In the genomic region with DNA sequence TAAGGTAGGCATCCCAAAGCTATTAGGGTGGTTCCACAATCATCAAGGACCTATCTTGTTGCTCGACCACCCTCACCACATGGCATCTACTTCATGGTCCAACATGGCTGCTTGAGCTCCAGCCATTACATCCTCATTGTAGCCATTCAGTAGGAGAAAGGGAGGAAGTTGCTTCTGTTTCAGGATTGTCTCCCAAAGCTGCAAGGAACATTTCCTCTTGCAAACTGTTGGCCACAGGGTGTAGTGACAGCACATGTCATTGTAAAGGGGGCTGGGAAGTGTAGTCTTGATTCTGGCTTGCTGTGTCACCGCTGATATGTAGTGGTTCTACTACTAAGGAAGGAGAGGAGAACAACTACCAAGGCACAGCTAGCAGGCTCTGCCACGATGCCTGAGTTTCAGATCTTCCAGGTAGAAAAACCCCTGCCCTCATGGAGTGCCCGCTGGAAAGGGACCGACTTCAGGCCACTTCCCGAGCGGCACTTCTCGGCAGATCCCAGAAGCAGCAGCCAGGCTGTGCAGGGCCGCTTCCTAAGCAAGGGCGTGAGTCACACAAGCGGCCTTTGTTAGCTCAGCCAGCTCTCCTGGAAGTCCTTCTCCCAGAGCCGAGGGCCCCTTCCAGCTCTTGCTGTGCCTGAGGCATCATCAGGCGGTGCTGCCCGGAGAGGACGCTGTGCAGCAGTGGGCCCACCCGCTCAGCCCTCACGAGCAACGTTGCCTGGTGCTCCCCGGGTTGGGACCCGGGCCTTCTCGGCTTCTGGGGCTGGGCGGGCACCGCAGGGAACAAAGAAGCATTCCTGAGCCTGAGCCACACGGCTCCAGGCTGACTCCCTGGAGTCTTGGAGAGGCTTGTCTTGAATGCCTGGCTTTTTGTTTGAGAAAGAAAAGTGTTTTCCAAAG, we compare ENCODE assay signal across 1 cellular context.
A peak's percentile ranks its signal among the peaks of the same experiment; 100 is the strongest.
TF ChIP-seq lines count a peak whose summit lies in the region.

No MANE protein-coding gene starts in this region.

TF ChIP-seq in HepG2, 621 proteins besides CTCF, POLR2A, EP300 and RAD21 (continued from another document and continues in another):
- TF ChIP-seq, protein P1, sequence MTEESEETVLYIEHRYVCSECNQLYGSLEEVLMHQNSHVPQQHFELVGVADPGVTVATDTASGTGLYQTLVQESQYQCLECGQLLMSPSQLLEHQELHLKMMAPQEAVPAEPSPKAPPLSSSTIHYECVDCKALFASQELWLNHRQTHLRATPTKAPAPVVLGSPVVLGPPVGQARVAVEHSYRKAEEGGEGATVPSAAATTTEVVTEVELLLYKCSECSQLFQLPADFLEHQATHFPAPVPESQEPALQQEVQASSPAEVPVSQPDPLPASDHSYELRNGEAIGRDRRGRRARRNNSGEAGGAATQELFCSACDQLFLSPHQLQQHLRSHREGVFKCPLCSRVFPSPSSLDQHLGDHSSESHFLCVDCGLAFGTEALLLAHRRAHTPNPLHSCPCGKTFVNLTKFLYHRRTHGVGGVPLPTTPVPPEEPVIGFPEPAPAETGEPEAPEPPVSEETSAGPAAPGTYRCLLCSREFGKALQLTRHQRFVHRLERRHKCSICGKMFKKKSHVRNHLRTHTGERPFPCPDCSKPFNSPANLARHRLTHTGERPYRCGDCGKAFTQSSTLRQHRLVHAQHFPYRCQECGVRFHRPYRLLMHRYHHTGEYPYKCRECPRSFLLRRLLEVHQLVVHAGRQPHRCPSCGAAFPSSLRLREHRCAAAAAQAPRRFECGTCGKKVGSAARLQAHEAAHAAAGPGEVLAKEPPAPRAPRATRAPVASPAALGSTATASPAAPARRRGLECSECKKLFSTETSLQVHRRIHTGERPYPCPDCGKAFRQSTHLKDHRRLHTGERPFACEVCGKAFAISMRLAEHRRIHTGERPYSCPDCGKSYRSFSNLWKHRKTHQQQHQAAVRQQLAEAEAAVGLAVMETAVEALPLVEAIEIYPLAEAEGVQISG (CRISPR knock-in tag; IDR thresholded peaks at IDR 0.05): 0 out of 2 replicates have a peak, but pooled peaks have one; percentile 29
- TF ChIP-seq ZNF792 (CRISPR knock-in tag; IDR thresholded peaks at IDR 0.05) (peak; percentile 50; the same call in 1 of the 2 replicates), POGZ (CRISPR knock-in tag; IDR thresholded peaks at IDR 0.05) (peak; percentile 55; the same call in 1 of the 2 replicates), PAF1 (CRISPR knock-in tag; IDR thresholded peaks at IDR 0.05) (no peak), ZNF562 (CRISPR knock-in tag; IDR thresholded peaks at IDR 0.05; ENCODE audit: borderline replicate concordance) (no peak), ZMYM3 (CRISPR knock-in tag; IDR thresholded peaks at IDR 0.05) (peak; percentile 97), HNF4G (IDR thresholded peaks at IDR 0.05; ENCODE audit: borderline replicate concordance, low read depth, low read length) (no peak), HNF4G (CRISPR knock-in tag; IDR thresholded peaks at IDR 0.05; ENCODE audit: borderline replicate concordance, low read depth) (0 out of 2 replicates have a peak, but pooled peaks have one; percentile 57), ZNF33B (CRISPR knock-in tag; IDR thresholded peaks at IDR 0.05) (no peak), RELA (CRISPR knock-in tag; IDR thresholded peaks at IDR 0.05) (no peak), ZNF280D (CRISPR knock-in tag; IDR thresholded peaks at IDR 0.05) (peak; percentile 90), RBFOX2 (IDR thresholded peaks at IDR 0.05; ENCODE audit: low read depth, low read length) (peak; percentile 68), GLI4 (CRISPR knock-in tag; IDR thresholded peaks at IDR 0.05; ENCODE audit: borderline replicate concordance) (no peak), PLRG1 (conservative IDR thresholded peaks at IDR 0.05) (no peak), TRAFD1 (CRISPR knock-in tag; IDR thresholded peaks at IDR 0.05; ENCODE audit: borderline replicate concordance) (no peak), ZNF605 (CRISPR knock-in tag; IDR thresholded peaks at IDR 0.05) (peak; percentile 68; the same call in 1 of the 2 replicates), BCL6 (CRISPR knock-in tag; IDR thresholded peaks at IDR 0.05) (0 out of 2 replicates have a peak, but pooled peaks have one; percentile 21), ISX (CRISPR knock-in tag; conservative IDR thresholded peaks at IDR 0.05) (no peak), ZNF318 (CRISPR knock-in tag; IDR thresholded peaks at IDR 0.05) (no peak; the same call in 1 of the 2 replicates), NRL (CRISPR knock-in tag; IDR thresholded peaks at IDR 0.05; ENCODE audit: borderline replicate concordance) (peak; percentile 61; the same call in 1 of the 2 replicates), IRF2 (CRISPR knock-in tag; IDR thresholded peaks at IDR 0.05) (peak; percentile 39; the same call in 1 of the 2 replicates), WIZ (CRISPR knock-in tag; IDR thresholded peaks at IDR 0.05) (no peak), ZBTB1 (CRISPR knock-in tag; IDR thresholded peaks at IDR 0.05; ENCODE audit: borderline replicate concordance) (no peak), CENPT (CRISPR knock-in tag; IDR thresholded peaks at IDR 0.05; ENCODE audit: low read depth) (no peak), ZNF225 (CRISPR knock-in tag; IDR thresholded peaks at IDR 0.05) (no peak), KDM1A (CRISPR knock-in tag; IDR thresholded peaks at IDR 0.05) (peak; percentile 88; the same call in 1 of the 2 replicates), ZSCAN31 (CRISPR knock-in tag; IDR thresholded peaks at IDR 0.05; ENCODE audit: low read depth) (no peak), XBP1 (CRISPR knock-in tag; IDR thresholded peaks at IDR 0.05) (no peak)
- TF ChIP-seq, protein P2, sequence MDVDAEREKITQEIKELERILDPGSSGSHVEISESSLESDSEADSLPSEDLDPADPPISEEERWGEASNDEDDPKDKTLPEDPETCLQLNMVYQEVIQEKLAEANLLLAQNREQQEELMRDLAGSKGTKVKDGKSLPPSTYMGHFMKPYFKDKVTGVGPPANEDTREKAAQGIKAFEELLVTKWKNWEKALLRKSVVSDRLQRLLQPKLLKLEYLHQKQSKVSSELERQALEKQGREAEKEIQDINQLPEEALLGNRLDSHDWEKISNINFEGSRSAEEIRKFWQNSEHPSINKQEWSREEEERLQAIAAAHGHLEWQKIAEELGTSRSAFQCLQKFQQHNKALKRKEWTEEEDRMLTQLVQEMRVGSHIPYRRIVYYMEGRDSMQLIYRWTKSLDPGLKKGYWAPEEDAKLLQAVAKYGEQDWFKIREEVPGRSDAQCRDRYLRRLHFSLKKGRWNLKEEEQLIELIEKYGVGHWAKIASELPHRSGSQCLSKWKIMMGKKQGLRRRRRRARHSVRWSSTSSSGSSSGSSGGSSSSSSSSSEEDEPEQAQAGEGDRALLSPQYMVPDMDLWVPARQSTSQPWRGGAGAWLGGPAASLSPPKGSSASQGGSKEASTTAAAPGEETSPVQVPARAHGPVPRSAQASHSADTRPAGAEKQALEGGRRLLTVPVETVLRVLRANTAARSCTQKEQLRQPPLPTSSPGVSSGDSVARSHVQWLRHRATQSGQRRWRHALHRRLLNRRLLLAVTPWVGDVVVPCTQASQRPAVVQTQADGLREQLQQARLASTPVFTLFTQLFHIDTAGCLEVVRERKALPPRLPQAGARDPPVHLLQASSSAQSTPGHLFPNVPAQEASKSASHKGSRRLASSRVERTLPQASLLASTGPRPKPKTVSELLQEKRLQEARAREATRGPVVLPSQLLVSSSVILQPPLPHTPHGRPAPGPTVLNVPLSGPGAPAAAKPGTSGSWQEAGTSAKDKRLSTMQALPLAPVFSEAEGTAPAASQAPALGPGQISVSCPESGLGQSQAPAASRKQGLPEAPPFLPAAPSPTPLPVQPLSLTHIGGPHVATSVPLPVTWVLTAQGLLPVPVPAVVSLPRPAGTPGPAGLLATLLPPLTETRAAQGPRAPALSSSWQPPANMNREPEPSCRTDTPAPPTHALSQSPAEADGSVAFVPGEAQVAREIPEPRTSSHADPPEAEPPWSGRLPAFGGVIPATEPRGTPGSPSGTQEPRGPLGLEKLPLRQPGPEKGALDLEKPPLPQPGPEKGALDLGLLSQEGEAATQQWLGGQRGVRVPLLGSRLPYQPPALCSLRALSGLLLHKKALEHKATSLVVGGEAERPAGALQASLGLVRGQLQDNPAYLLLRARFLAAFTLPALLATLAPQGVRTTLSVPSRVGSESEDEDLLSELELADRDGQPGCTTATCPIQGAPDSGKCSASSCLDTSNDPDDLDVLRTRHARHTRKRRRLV (CRISPR knock-in tag; IDR thresholded peaks at IDR 0.05): no peak; the same call in 1 of the 2 replicates
